ENCODE assay signal across 34 cellular contexts in genomic region chr1:10052347-10052746, GRCh38. TPM values are rescaled to one million over a fixed set of nuclear protein-coding genes. Genes with fewer than 3 reads are reported as not detected.
"Had no signal": no experiment of that assay in that cellular context is flagged by ENCODE, and none has a peak within 500 bp of the region (broad histone marks: within the 10 kb centered on the region; RNA-seq: fewer than 3 reads in every experiment).

No MANE protein-coding gene starts in this region.

- H3K27me3 ChIP-seq: adrenal gland, breast epithelium, SJSA1 had no signal

- H3K4me3 ChIP-seq: adrenal gland, breast epithelium, SJSA1 had no signal

- H3K36me3 ChIP-seq: breast epithelium had no signal

- H3K27me3 Mint-ChIP-seq: activated B cell treated with CpG ODN at 0.5 μM for 24 hours; activated CD4-positive, alpha-beta memory T cell treated with anti-CD3 and anti-CD28 coated beads, Interleukin-2, amount 10 ng/mL, durations not matched to agents 7 days and 5 days; activated CD4-positive, alpha-beta T cell treated with anti-CD3 and anti-CD28 coated beads, Interleukin-2, amount 10 ng/mL, durations not matched to agents 7 days and 5 days; activated naive CD8-positive, alpha-beta T cell treated with anti-CD3 and anti-CD28 coated beads, Interleukin-2, amount 10 ng/mL, durations not matched to agents 7 days and 5 days; activated T-helper 17 cell treated with anti-CD3 and anti-CD28 coated beads, Interleukin-2, amount 50 U/mL, for 72 hours had no signal

- H3K4me1 ChIP-seq: breast epithelium had no signal

- H3K27ac ChIP-seq: adrenal gland, breast epithelium, KMS-11, SJSA1 had no signal

- H3K9me3 Mint-ChIP-seq: activated B cell treated with CpG ODN at 0.5 μM for 24 hours; activated CD4-positive, alpha-beta memory T cell treated with anti-CD3 and anti-CD28 coated beads, Interleukin-2, amount 10 ng/mL, durations not matched to agents 7 days and 5 days; activated CD4-positive, alpha-beta T cell treated with anti-CD3 and anti-CD28 coated beads, Interleukin-2, amount 10 ng/mL, durations not matched to agents 7 days and 5 days; activated naive CD4-positive, alpha-beta T cell treated with anti-CD3 and anti-CD28 coated beads for 36 hours; activated naive CD8-positive, alpha-beta T cell treated with anti-CD3 and anti-CD28 coated beads, Interleukin-2, amount 10 ng/mL, durations not matched to agents 7 days and 5 days; activated T-helper 17 cell treated with anti-CD3 and anti-CD28 coated beads, Interleukin-2, amount 50 U/mL, for 72 hours had no signal

- H3K4me3 Mint-ChIP-seq: activated B cell treated with CpG ODN at 0.5 μM for 24 hours; activated CD4-positive, alpha-beta memory T cell treated with anti-CD3 and anti-CD28 coated beads, Interleukin-2, amount 10 ng/mL, durations not matched to agents 7 days and 5 days; activated CD4-positive, alpha-beta T cell treated with anti-CD3 and anti-CD28 coated beads, Interleukin-2, amount 10 ng/mL, durations not matched to agents 7 days and 5 days; activated naive CD4-positive, alpha-beta T cell treated with anti-CD3 and anti-CD28 coated beads for 36 hours; activated naive CD8-positive, alpha-beta T cell treated with anti-CD3 and anti-CD28 coated beads, Interleukin-2, amount 10 ng/mL, durations not matched to agents 7 days and 5 days; activated T-helper 17 cell treated with anti-CD3 and anti-CD28 coated beads, Interleukin-2, amount 50 U/mL, for 72 hours had no signal

- ATAC-seq: activated T-helper 17 cell treated with anti-CD3 and anti-CD28 coated beads, Interleukin-2, amount 50 U/mL, for 72 hours; HepG2; Panc1; SK-N-SH treated with all-trans-retinoic acid at 6 μM for 48 hours had no signal

- H3K27ac Mint-ChIP-seq: activated B cell treated with CpG ODN at 0.5 μM for 24 hours; activated CD4-positive, alpha-beta memory T cell treated with anti-CD3 and anti-CD28 coated beads, Interleukin-2, amount 10 ng/mL, durations not matched to agents 7 days and 5 days; activated CD4-positive, alpha-beta T cell treated with anti-CD3 and anti-CD28 coated beads, Interleukin-2, amount 10 ng/mL, durations not matched to agents 7 days and 5 days; activated naive CD4-positive, alpha-beta T cell treated with anti-CD3 and anti-CD28 coated beads for 36 hours; activated naive CD8-positive, alpha-beta T cell treated with anti-CD3 and anti-CD28 coated beads, Interleukin-2, amount 10 ng/mL, durations not matched to agents 7 days and 5 days; activated T-helper 17 cell treated with anti-CD3 and anti-CD28 coated beads, Interleukin-2, amount 50 U/mL, for 72 hours had no signal

- DNase-seq: activated B cell treated with CpG ODN at 0.5 μM for 24 hours; activated CD4-positive, alpha-beta memory T cell treated with anti-CD3 and anti-CD28 coated beads, Interleukin-2, amount 10 ng/mL, durations not matched to agents 7 days and 5 days; activated CD4-positive, alpha-beta T cell treated with anti-CD3 and anti-CD28 coated beads for 1 hour; activated CD4-positive, alpha-beta T cell treated with anti-CD3 and anti-CD28 coated beads, Interleukin-2, amount 10 ng/mL, durations not matched to agents 7 days and 5 days; activated gamma-delta T cell; activated naive CD4-positive, alpha-beta T cell treated with anti-CD3 and anti-CD28 coated beads for 36 hours; activated naive CD8-positive, alpha-beta T cell treated with anti-CD3 and anti-CD28 coated beads, Interleukin-2, amount 10 ng/mL, durations not matched to agents 7 days and 5 days; activated T-cell treated with anti-CD3 and anti-CD28 coated beads for 4 hours; activated T-cell treated with anti-CD3 and anti-CD28 coated beads, Interleukin-2, amount 50 U/mL, for 48 hours; adrenal gland; aorta; NCI-H1092; NCI-H1417; NCI-H2029; NCI-H2107; NCI-H2171 treated with DMSO at 0.1 percent for 48 hours; NCI-H226; NCI-H510A treated with DMSO at 0.1 percent for 48 hours; NCI-H69; NK-92 treated with Interleukin-12 subunit alpha and Interleukin-12 subunit beta, amount 100 ng/mL, for 24 hours; OCI-M1; RPMI8226; SHP77; SW 1271 had no signal

- H3K9me3 ChIP-seq: adrenal gland, breast epithelium, SJSA1 had no signal

RNA-seq across cellular contexts. Expression of gene RBP7, which starts 55.3 kb away (rescaled TPM):
- total RNA-seq: activated B cell treated with CpG ODN at 0.5 μM for 24 hours; activated CD4-positive, alpha-beta memory T cell treated with anti-CD3 and anti-CD28 coated beads, Interleukin-2, amount 10 ng/mL, durations not matched to agents 7 days and 5 days; activated CD4-positive, alpha-beta T cell treated with anti-CD3 and anti-CD28 coated beads, Interleukin-2, amount 10 ng/mL, durations not matched to agents 7 days and 5 days; activated CD8-positive, alpha-beta memory T cell treated with anti-CD3 and anti-CD28 coated beads for 36 hours; activated naive CD4-positive, alpha-beta T cell treated with anti-CD3 and anti-CD28 coated beads for 36 hours; activated T-helper 17 cell treated with anti-CD3 and anti-CD28 coated beads, Interleukin-2, amount 50 U/mL, for 72 hours; MCF 10A; T-helper 1 cell treated with Interleukin-12 subunit alpha and Interleukin-12 subunit beta and Interleukin-4 antibody, amounts not matched to agents 30 ng/mL and 1 ng/mL, for 36 hours had no signal
